ENCODE assay signal across 8 cellular contexts in the genomic region with DNA sequence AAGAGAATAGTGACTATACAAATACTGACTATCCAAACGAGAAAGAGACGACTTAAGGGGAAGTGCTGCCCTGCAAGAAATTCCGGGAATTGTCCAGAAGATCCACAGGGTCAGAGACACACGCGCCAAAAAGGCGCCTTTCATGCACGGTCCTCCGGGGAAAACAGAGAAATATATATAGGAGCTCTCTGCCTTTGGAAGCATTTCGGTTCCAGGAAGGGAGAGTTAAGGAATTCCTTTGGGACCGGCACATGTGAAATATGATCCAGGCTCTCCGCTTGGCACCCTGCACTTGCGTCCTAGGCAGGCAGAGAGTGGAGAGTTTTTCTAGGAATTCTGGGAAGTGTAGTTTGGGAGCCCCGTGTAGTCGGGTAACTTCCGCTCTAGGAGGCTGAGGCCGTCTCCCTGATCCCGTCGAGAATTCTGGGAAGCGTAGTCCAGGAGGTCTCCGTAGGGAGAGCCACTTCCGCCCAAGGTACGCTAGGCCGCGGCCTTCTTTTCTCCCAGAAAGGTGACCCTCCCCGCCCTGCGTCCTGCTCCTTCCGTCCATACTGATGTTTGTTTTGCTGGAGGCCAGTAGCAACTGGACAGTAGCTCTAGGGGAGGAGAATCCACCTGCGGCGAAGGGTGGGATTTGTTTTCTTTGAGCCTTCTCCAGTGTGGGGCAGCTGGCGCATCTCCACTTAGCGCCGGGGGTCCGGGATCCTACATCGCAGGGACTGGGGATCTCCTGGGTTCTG.
DNase-seq lines count a peak whose midpoint lies in the region; FAIRE-seq and TF ChIP-seq lines count a peak whose summit lies in the region.
"Not testable (repeated sequence)": the region's sequence is repeated elsewhere in the genome, so short reads cannot be mapped to it uniquely, and the experiment has no call there.

No MANE protein-coding gene starts in this region.

- TF ChIP-seq EP300 in tibial nerve (IDR thresholded peaks at IDR 0.05), result peak in 1 of 2 donors; percentile 66

- FAIRE-seq in islet of Langerhans (lab: Jason Lieb, UNC), result peak; percentile 99

- peak overlapping the region; percentile 34 to 67 (median 58) for H3K4me3 ChIP-seq in fibroblast of lung (replicated peaks in 1 of 4; ENCODE audit: control extremely low read depth in 1 of 4, insufficient read depth in 1 of 4, low read depth in 3 of 4, low read length in 4 of 4)
- peak overlapping the region; percentile 21 to 53 (median 45) for H3K4me3 ChIP-seq in tibial nerve

- H3K9ac ChIP-seq in fibroblast of lung (ENCODE audit: insufficient read depth, low read length), result peak overlapping the region; percentile 59

- 11 to 13% methylated on average over 34 of the region's 34 CpGs for WGBS in tibial nerve, 2 donors

- H3K36me3 ChIP-seq in fibroblast of lung (ENCODE audit: control insufficient read depth, insufficient read depth, low read length); tibial nerve: not testable (repeated sequence)

- H4K20me1 ChIP-seq in fibroblast of lung (ENCODE audit: control insufficient read depth, extremely low read depth, insufficient read depth, low read length), result not testable (repeated sequence)

- DNase-seq in DMS79 (lab: John Stamatoyannopoulos, UW) (peak; percentile 75), NCI-H1048 (lab: John Stamatoyannopoulos, UW) (peak; percentile 31), NCI-H774 (lab: John Stamatoyannopoulos, UW) (peak; percentile 80), astrocyte of the hippocampus (ENCODE audit: low read depth, low spot score) (peak; percentile 79), fibroblast of lung (ENCODE audit: low read depth in 2 of 2) (peak; percentile 86 to 88), occipital lobe (lab: John Stamatoyannopoulos, UW) (peak; percentile 76), tibial nerve (ENCODE audit: low spot score in 2 of 2) (peak; percentile 34 to 48)

- H3K4me2 ChIP-seq in fibroblast of lung (ENCODE audit: extremely low read depth, insufficient read depth, low read length), result peak overlapping the region; percentile 78

- peak overlapping the region; percentile 95 for H2AFZ ChIP-seq in fibroblast of lung (ENCODE audit: low read length)

- not testable (repeated sequence) for H3K27me3 ChIP-seq in fibroblast of lung (ENCODE audit: control insufficient read depth, insufficient read depth, low read length); tibial nerve

- H3K9me3 ChIP-seq in fibroblast of lung (ENCODE audit: control insufficient read depth, insufficient read depth, low read depth, low read length); tibial nerve: not testable (repeated sequence)

- H3K79me2 ChIP-seq in fibroblast of lung (ENCODE audit: control insufficient read depth, insufficient read depth, low read length), result not testable (repeated sequence)

- H3K27ac ChIP-seq in fibroblast of lung (ENCODE audit: insufficient read depth, low read length) (peak overlapping the region; percentile 67), tibial nerve (peak overlapping the region in 3 of 4 donors; percentile 70 to 80 (median 73))

- not testable (repeated sequence) for TF ChIP-seq POLR2A in tibial nerve (IDR thresholded peaks at IDR 0.05)

- TF ChIP-seq CTCF in fibroblast of lung (conservative IDR thresholded peaks at IDR 0.05 in 1 of 2, IDR thresholded peaks at IDR 0.05 in 1 of 2; ENCODE audit: low read depth in 1 of 2, low read length in 2 of 2); tibial nerve (IDR thresholded peaks at IDR 0.05): not testable (repeated sequence)

- not testable (repeated sequence) for H3K4me1 ChIP-seq in fibroblast of lung (ENCODE audit: control insufficient read depth, extremely low read depth, insufficient read depth, low read length); tibial nerve

Comparison
In these comparisons a context has a peak if more than half of its experiments do, and no peak if none do; other contexts are left out.
1. Peak in every context shown above with its lines: DNase-seq, H3K4me3 ChIP-seq and H3K27ac ChIP-seq.
2. DNase-seq: peak in every context shown above with its lines; median percentile 87 in fibroblast of lung; 80 in NCI-H774; 79 in astrocyte of the hippocampus; 76 in occipital lobe; 75 in DMS79; 41 in tibial nerve; 31 in NCI-H1048.